6 cellular contexts compared by ENCODE assay signal in genomic region chrX:55866779-55867178, GRCh38.
DNase-seq lines count a peak whose midpoint lies in the region; ATAC-seq, FAIRE-seq and TF ChIP-seq lines count a peak whose summit lies in the region.
"Not testable (repeated sequence)": the region's sequence is repeated elsewhere in the genome, so short reads cannot be mapped to it uniquely, and the experiment has no call there.

No MANE protein-coding gene starts in this region.

- SMC1A ChIA-PET in GM12878 (lab: Charles Lee; ENCODE audit: uncharacterized antibody, unreplicated experiment), result interaction anchor here (1.2 kb wide), 2 partner anchors 24 to 151 kb away, joined by 3 read pairs; no protein-coding TSS in a partner anchor

- not testable (repeated sequence) for H3K36me3 ChIP-seq in BLaER1 treated with 17β-estradiol and CSF1 and Interleukin-3, amounts not matched to agents 10 nM and 100 nM; KMS-11 (ENCODE audit: insufficient read depth); GM12878 (ENCODE audit: control insufficient read depth in 2 of 2, insufficient read depth in 2 of 2, low read length in 1 of 2); mesendoderm (ENCODE audit: control insufficient read depth, insufficient read depth, low read length); small intestine (ENCODE audit: control insufficient read depth in 2 of 2, insufficient read depth in 2 of 2, low read length in 2 of 2)

- not testable (repeated sequence) for DNase-seq in activated CD4-positive, alpha-beta T cell treated with anti-CD3 and anti-CD28 coated beads for 36 hours; GM12878 (ENCODE audit: low read depth, low spot score)
- peak; percentile 0 for DNase-seq in mesendoderm
- DNase-seq in small intestine, result peak; percentile 6

- H2BK120ac ChIP-seq in mesendoderm (ENCODE audit: low read depth, low read length), result peak overlapping the region; percentile 97

- not testable (repeated sequence) for H3K4me3 Mint-ChIP-seq in activated CD4-positive, alpha-beta T cell treated with anti-CD3 and anti-CD28 coated beads for 36 hours

- CTCF ChIA-PET in activated CD4-positive, alpha-beta T cell treated with anti-CD3 and anti-CD28 coated beads for 36 hours (lab: Charles Lee); GM12878 (lab: Yijun Ruan, JAX): not testable (repeated sequence)

- not testable (repeated sequence) for TF ChIP-seq CTCF in KMS-11 (conservative IDR thresholded peaks at IDR 0.05; ENCODE audit: low read depth, low read length); GM12878 (IDR thresholded peaks at IDR 0.05 in 2 of 3, conservative IDR thresholded peaks at IDR 0.05 in 1 of 3; ENCODE audit: control insufficient read depth in 2 of 3, extremely low read depth in 1 of 3, insufficient read depth in 1 of 3, low read depth in 3 of 3, low read length in 3 of 3)

- H3K36me3 Mint-ChIP-seq in activated CD4-positive, alpha-beta T cell treated with anti-CD3 and anti-CD28 coated beads for 36 hours (ENCODE audit: low read depth), result not testable (repeated sequence)

- not testable (repeated sequence) for H4K8ac ChIP-seq in mesendoderm (ENCODE audit: low read depth, low read length)

- intact Hi-C loops in activated CD4-positive, alpha-beta T cell treated with anti-CD3 and anti-CD28 coated beads for 36 hours (cut with DNase I, micrococcal nuclease), result not testable (repeated sequence)
- intact Hi-C loops in GM12878 (cut with micrococcal nuclease; ENCODE audit: unreplicated experiment), result loop anchor here (1.0 to 10.0 kb wide), 5 partner anchors 42 to 148 kb away; no protein-coding TSS in a partner anchor

- H3K27ac ChIP-seq in BLaER1 treated with 17β-estradiol and CSF1 and Interleukin-3, amounts not matched to agents 10 nM and 100 nM; small intestine (ENCODE audit: low read depth in 1 of 2, low read length in 1 of 2): not testable (repeated sequence)
- H3K27ac ChIP-seq in KMS-11 (peak overlapping the region; percentile 30; the same call in 1 of the 2 replicates), GM12878 (ENCODE audit: control insufficient read depth, insufficient read depth) (peak overlapping the region; percentile 57), mesendoderm (ENCODE audit: low read depth, low read length) (peak overlapping the region; percentile 79)

- TF ChIP-seq POLR2A in GM12878 (IDR thresholded peaks at IDR 0.05; ENCODE audit: low read depth, low read length), result not testable (repeated sequence)

- not testable (repeated sequence) for H2AFZ ChIP-seq in KMS-11 (ENCODE audit: low read depth); GM12878 (ENCODE audit: control insufficient read depth, low read depth, low read length)

- in situ Hi-C loops in GM12878 (cut with MboI), result not testable (repeated sequence)

- peak overlapping the region; percentile 81 for H3K4ac ChIP-seq in mesendoderm (ENCODE audit: low read depth, low read length)

- not testable (repeated sequence) for TF ChIP-seq RAD21 in GM12878 (IDR thresholded peaks at IDR 0.05; ENCODE audit: insufficient read depth, low read depth, low read length)

- H3K4me1 ChIP-seq in BLaER1 treated with 17β-estradiol and CSF1 and Interleukin-3, amounts not matched to agents 10 nM and 100 nM; GM12878 (ENCODE audit: control insufficient read depth, insufficient read depth, low read length); mesendoderm (ENCODE audit: control insufficient read depth, low read depth, low read length); small intestine (ENCODE audit: control insufficient read depth in 2 of 2, insufficient read depth in 1 of 2, low read depth in 1 of 2, low read length in 1 of 2): not testable (repeated sequence)
- H3K4me1 ChIP-seq in KMS-11 (ENCODE audit: low read depth, poor library complexity, severe bottlenecking), result peaks cover 23% of the 10 kb centered on the region

- H3K4me3 ChIP-seq in BLaER1 treated with 17β-estradiol and CSF1 and Interleukin-3, amounts not matched to agents 10 nM and 100 nM; KMS-11 (IDR thresholded peaks at IDR 0.05; ENCODE audit: insufficient read depth, low read depth, low read length); GM12878; mesendoderm (ENCODE audit: low read length); small intestine (ENCODE audit: low read depth in 1 of 2, low read length in 2 of 2): not testable (repeated sequence)

- H4K20me1 ChIP-seq in BLaER1 treated with 17β-estradiol and CSF1 and Interleukin-3, amounts not matched to agents 10 nM and 100 nM; KMS-11 (ENCODE audit: insufficient read depth); GM12878 (ENCODE audit: control insufficient read depth, insufficient read depth): not testable (repeated sequence)

- H3K4me1 Mint-ChIP-seq in activated CD4-positive, alpha-beta T cell treated with anti-CD3 and anti-CD28 coated beads for 36 hours, result not testable (repeated sequence)

- FAIRE-seq in GM12878 (lab: Jason Lieb, UNC); small intestine (lab: Jason Lieb, UNC): not testable (repeated sequence)

- not testable (repeated sequence) for H3K79me2 ChIP-seq in KMS-11 (ENCODE audit: insufficient read depth, low read depth); GM12878 (ENCODE audit: control insufficient read depth, insufficient read depth, low read length); mesendoderm (ENCODE audit: control insufficient read depth, insufficient read depth, low read length)

- H3K56ac ChIP-seq in mesendoderm (ENCODE audit: low read length), result peak overlapping the region; percentile 76

- not testable (repeated sequence) for H3K9ac ChIP-seq in BLaER1 treated with 17β-estradiol and CSF1 and Interleukin-3, amounts not matched to agents 10 nM and 100 nM; KMS-11; mesendoderm (ENCODE audit: low read length)
- H3K9ac ChIP-seq in GM12878 (ENCODE audit: control insufficient read depth, insufficient read depth, low read length), result peak overlapping the region; percentile 12; the same call in 1 of the 2 replicates

- not testable (repeated sequence) for ATAC-seq in activated CD4-positive, alpha-beta T cell treated with anti-CD3 and anti-CD28 coated beads for 36 hours; GM12878

- H3K9me3 Mint-ChIP-seq in activated CD4-positive, alpha-beta T cell treated with anti-CD3 and anti-CD28 coated beads for 36 hours (ENCODE audit: low read depth), result not testable (repeated sequence)

- not testable (repeated sequence) for H3K23ac ChIP-seq in mesendoderm (ENCODE audit: low read length)

- POLR2A ChIA-PET in activated CD4-positive, alpha-beta T cell treated with anti-CD3 and anti-CD28 coated beads for 36 hours (lab: Charles Lee), result not testable (repeated sequence)
- POLR2A ChIA-PET in GM12878 (lab: Charles Lee), result interaction anchor here (1.3 kb wide), 1 partner anchor 42 kb away, joined by 8 read pairs; no protein-coding TSS in a partner anchor

- peaks cover 53 to 98% (median 88%) of the 10 kb centered on the region in 11 experiments for H3K27me3 ChIP-seq in BLaER1 treated with 17β-estradiol and CSF1 and Interleukin-3, amounts not matched to agents 10 nM and 100 nM
- H3K27me3 ChIP-seq in KMS-11 (ENCODE audit: insufficient read depth, low read depth); GM12878 (replicated peaks in 1 of 2; ENCODE audit: control insufficient read depth in 2 of 2, insufficient read depth in 2 of 2, low read length in 1 of 2); mesendoderm (ENCODE audit: insufficient read depth, low read length, poor library complexity); small intestine (ENCODE audit: control insufficient read depth in 2 of 2, insufficient read depth in 2 of 2, low read length in 2 of 2): not testable (repeated sequence)

- RAD21 ChIA-PET in GM12878 (lab: Charles Lee; ENCODE audit: unreplicated experiment), result interaction anchor here (1.2 kb wide), 1 partner anchor 64 kb away, joined by 3 read pairs; no protein-coding TSS in a partner anchor

- H3K27ac Mint-ChIP-seq in activated CD4-positive, alpha-beta T cell treated with anti-CD3 and anti-CD28 coated beads for 36 hours, result peak overlapping the region; percentile 13

- not testable (repeated sequence) for H3K18ac ChIP-seq in mesendoderm (ENCODE audit: low read length)

- H3K27me3 Mint-ChIP-seq in activated CD4-positive, alpha-beta T cell treated with anti-CD3 and anti-CD28 coated beads for 36 hours, result not testable (repeated sequence)

- H2BK5ac ChIP-seq in mesendoderm (ENCODE audit: low read length), result peak overlapping the region; percentile 98

- TF ChIP-seq EP300 in GM12878 (IDR thresholded peaks at IDR 0.05; ENCODE audit: borderline replicate concordance in 1 of 2, control insufficient read depth in 1 of 2, low read depth in 2 of 2, low read length in 2 of 2), result not testable (repeated sequence)

- peak overlapping the region in 7 of 11 experiments; percentile 0 to 44 (median 17); a peak in 6 of 22 replicates for H3K4me2 ChIP-seq in BLaER1 treated with 17β-estradiol and CSF1 and Interleukin-3, amounts not matched to agents 10 nM and 100 nM
- peak overlapping the region; percentile 63 for H3K4me2 ChIP-seq in KMS-11
- not testable (repeated sequence) for H3K4me2 ChIP-seq in GM12878 (ENCODE audit: control insufficient read depth, insufficient read depth); mesendoderm (ENCODE audit: low read length)

- not testable (repeated sequence) for H3K9me3 ChIP-seq in BLaER1 treated with 17β-estradiol and CSF1 and Interleukin-3, amounts not matched to agents 10 nM and 100 nM (replicated peaks in 1 of 11); GM12878 (replicated peaks; ENCODE audit: control insufficient read depth, insufficient read depth, low read length); small intestine (ENCODE audit: control insufficient read depth, low read depth)

- H4K5ac ChIP-seq in mesendoderm (ENCODE audit: low read length), result not testable (repeated sequence)

- WGBS in GM12878 (ENCODE audit: insufficient coverage, insufficient replicate concordance, low lambda C conversion rate, missing lambda C conversion rate), result 56% methylated on average over 4 of the region's 4 CpGs
- no CpG with 5 or more reads among the region's 4 CpGs for WGBS in mesendoderm (ENCODE audit: extremely low coverage, insufficient coverage, low lambda C conversion rate)
- WGBS in small intestine, 3 donors, result 5 to 42% (median 33%) methylated on average over 4 of the region's 4 CpGs

- H3K79me1 ChIP-seq in mesendoderm (ENCODE audit: low read length), result not testable (repeated sequence)

- H2AK5ac ChIP-seq in mesendoderm (ENCODE audit: low read length), result not testable (repeated sequence)

- not testable (repeated sequence) for BruUV-seq in GM12878 (replicated peaks; lab: Mats Ljungman, UMichigan)

- H2BK15ac ChIP-seq in mesendoderm (replicated peaks; ENCODE audit: low read depth), result not testable (repeated sequence)
